ENCODE assay signal across 1 cellular context in the genomic region with DNA sequence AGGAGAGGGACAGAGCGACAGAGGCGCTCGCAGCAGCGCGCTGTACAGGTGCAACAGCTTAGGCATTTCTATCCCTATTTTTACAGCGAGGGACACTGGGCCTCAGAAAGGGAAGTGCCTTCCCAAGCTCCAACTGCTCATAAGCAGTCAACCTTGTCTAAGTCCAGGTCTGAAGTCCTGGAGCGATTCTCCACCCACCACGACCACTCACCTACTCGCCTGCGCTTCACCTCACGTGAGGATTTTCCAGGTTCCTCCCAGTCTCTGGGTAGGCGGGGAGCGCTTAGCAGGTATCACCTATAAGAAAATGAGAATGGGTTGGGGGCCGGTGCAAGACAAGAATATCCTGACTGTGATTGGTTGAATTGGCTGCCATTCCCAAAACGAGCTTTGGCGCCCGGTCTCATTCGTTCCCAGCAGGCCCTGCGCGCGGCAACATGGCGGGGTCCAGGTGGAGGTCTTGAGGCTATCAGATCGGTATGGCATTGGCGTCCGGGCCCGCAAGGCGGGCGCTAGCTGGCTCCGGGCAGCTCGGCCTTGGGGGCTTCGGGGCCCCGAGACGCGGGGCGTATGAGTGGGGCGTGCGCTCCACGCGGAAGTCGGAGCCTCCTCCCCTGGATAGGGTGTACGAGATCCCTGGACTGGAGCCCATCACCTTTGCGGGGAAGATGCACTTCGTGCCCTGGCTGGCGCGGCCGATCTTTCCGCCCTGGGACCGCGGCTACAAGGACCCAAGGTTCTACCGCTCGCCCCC.
TF ChIP-seq lines count a peak whose summit lies in the region.

Gene CYB5RL (minus strand): TSS at position 266 of the 754 bp plus-strand sequence. CDS start 4,414 bp downstream, outside the sequence.
Gene MRPL37 (plus strand): TSS at position 403 of the 754 bp plus-strand sequence. CDS start 77 bp downstream, at position 480.

TF ChIP-seq in K562, 482 proteins besides CTCF, POLR2A, EP300 and RAD21 (continued from another document and continues in another):
- TF ChIP-seq ZNF644 (tag; IDR thresholded peaks at IDR 0.05; ENCODE audit: low read depth) (no peak), RNF219 (CRISPR knock-in tag; IDR thresholded peaks at IDR 0.05) (no peak), SAFB2 (IDR thresholded peaks at IDR 0.05; ENCODE audit: borderline replicate concordance, low read depth, low read length, severe bottlenecking) (no peak), ZNF134 (CRISPR knock-in tag; conservative IDR thresholded peaks at IDR 0.05) (0 out of 2 replicates have a peak, but pooled peaks have one; percentile 18), TAF7 (tag; IDR thresholded peaks at IDR 0.05) (peak; percentile 84), CSDE1 (IDR thresholded peaks at IDR 0.05) (no peak), RNF2 (IDR thresholded peaks at IDR 0.05) (0 out of 2 replicates have a peak, but pooled peaks have one; percentile 16), NR2C1 (IDR thresholded peaks at IDR 0.05) (no peak), NR2C1 (tag; IDR thresholded peaks at IDR 0.05) (no peak), YY1 (IDR thresholded peaks at IDR 0.05; ENCODE audit: borderline replicate concordance in 1 of 3, control insufficient read depth in 1 of 3, extremely low read depth in 1 of 3, insufficient read depth in 3 of 3, insufficient read length in 1 of 3, insufficient replicate concordance in 2 of 3, low read depth in 1 of 3, low read length in 2 of 3) (peak; percentile 82 to 98 (median 94)), LEF1 (IDR thresholded peaks at IDR 0.05) (no peak), SETDB1 (IDR thresholded peaks at IDR 0.05; ENCODE audit: low read length) (no peak), ZZZ3 (IDR thresholded peaks at IDR 0.05) (no peak), NBN (IDR thresholded peaks at IDR 0.05; ENCODE audit: low read depth) (no peak; the same call in 1 of the 2 replicates), ZBTB7A (IDR thresholded peaks at IDR 0.05; ENCODE audit: borderline replicate concordance, control insufficient read depth, low read depth, low read length) (peak; percentile 16; the same call in 1 of the 2 replicates), FOXP4 (CRISPR knock-in tag; IDR thresholded peaks at IDR 0.05; ENCODE audit: borderline replicate concordance) (no peak), JUN (IDR thresholded peaks at IDR 0.05; ENCODE audit: borderline replicate concordance, low read depth, low read length) (0 out of 2 replicates have a peak, but pooled peaks have one; percentile 38), JUN (CRISPR knock-in tag; IDR thresholded peaks at IDR 0.05; ENCODE audit: borderline replicate concordance) (no peak), TOE1 (IDR thresholded peaks at IDR 0.05; ENCODE audit: borderline replicate concordance) (0 out of 2 replicates have a peak, but pooled peaks have one; percentile 38), TOE1 (CRISPR knock-in tag; IDR thresholded peaks at IDR 0.05; ENCODE audit: borderline replicate concordance, low read depth) (no peak), DIDO1 (tag; IDR thresholded peaks at IDR 0.05; ENCODE audit: low read depth) (peak; percentile 90), RBM25 (IDR thresholded peaks at IDR 0.05; ENCODE audit: low read depth, low read length, severe bottlenecking) (peak; percentile 97), RB1 (IDR thresholded peaks at IDR 0.05; ENCODE audit: low read depth) (peak; percentile 94), ATF7 (IDR thresholded peaks at IDR 0.05) (peak; percentile 65), ZNF384 (IDR thresholded peaks at IDR 0.05; ENCODE audit: low read depth, low read length) (no peak), ZBED1 (IDR thresholded peaks at IDR 0.05) (0 out of 2 replicates have a peak, but pooled peaks have one; percentile 17), ZNF347 (CRISPR knock-in tag; IDR thresholded peaks at IDR 0.05; ENCODE audit: low read depth) (no peak), RFX1 (IDR thresholded peaks at IDR 0.05) (no peak), ZNF639 (CRISPR knock-in tag; conservative IDR thresholded peaks at IDR 0.05 in 1 of 2, IDR thresholded peaks at IDR 0.05 in 1 of 2) (no peak), SMAD1 (IDR thresholded peaks at IDR 0.05; ENCODE audit: low read depth, low read length, partially characterized antibody) (peak; percentile 33), RFX7 (CRISPR knock-in tag; IDR thresholded peaks at IDR 0.05) (no peak), MAZ (CRISPR knock-in tag; conservative IDR thresholded peaks at IDR 0.05 in 1 of 2, IDR thresholded peaks at IDR 0.05 in 1 of 2) (0 out of 4 replicates have a peak, but pooled peaks of 1 of the 2 experiments have one; percentile 53), PHF8 (IDR thresholded peaks at IDR 0.05; ENCODE audit: borderline replicate concordance, low read length) (peak; percentile 98), NFRKB (IDR thresholded peaks at IDR 0.05; ENCODE audit: low read depth) (peak; percentile 94), NFE2 (IDR thresholded peaks at IDR 0.05; ENCODE audit: low read depth) (no peak; the same call in 1 of the 2 replicates), ZBTB17 (CRISPR knock-in tag; IDR thresholded peaks at IDR 0.05) (0 out of 2 replicates have a peak, but pooled peaks have one; percentile 47), STAT5A (IDR thresholded peaks at IDR 0.05; ENCODE audit: borderline replicate concordance, low read length) (no peak), ZNF764 (CRISPR knock-in tag; IDR thresholded peaks at IDR 0.05; ENCODE audit: low read depth) (no peak), L3MBTL2 (IDR thresholded peaks at IDR 0.05) (peak; percentile 53), TFAP4 (CRISPR knock-in tag; IDR thresholded peaks at IDR 0.05; ENCODE audit: borderline replicate concordance) (peak; percentile 92), ZNF785 (CRISPR knock-in tag; IDR thresholded peaks at IDR 0.05) (no peak), CCNT2 (IDR thresholded peaks at IDR 0.05; ENCODE audit: borderline replicate concordance, extremely low read depth, insufficient read length, low read depth, low read length) (peak; percentile 60), ILF3 (IDR thresholded peaks at IDR 0.05; ENCODE audit: borderline replicate concordance) (peak; percentile 43; the same call in 1 of the 2 replicates), ZBTB11 (CRISPR knock-in tag; IDR thresholded peaks at IDR 0.05) (no peak)
- TF ChIP-seq, protein P1, sequence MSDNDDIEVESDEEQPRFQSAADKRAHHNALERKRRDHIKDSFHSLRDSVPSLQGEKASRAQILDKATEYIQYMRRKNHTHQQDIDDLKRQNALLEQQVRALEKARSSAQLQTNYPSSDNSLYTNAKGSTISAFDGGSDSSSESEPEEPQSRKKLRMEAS (CRISPR knock-in tag; IDR thresholded peaks at IDR 0.05): no peak; the same call in 1 of the 2 replicates
- TF ChIP-seq, protein P2, sequence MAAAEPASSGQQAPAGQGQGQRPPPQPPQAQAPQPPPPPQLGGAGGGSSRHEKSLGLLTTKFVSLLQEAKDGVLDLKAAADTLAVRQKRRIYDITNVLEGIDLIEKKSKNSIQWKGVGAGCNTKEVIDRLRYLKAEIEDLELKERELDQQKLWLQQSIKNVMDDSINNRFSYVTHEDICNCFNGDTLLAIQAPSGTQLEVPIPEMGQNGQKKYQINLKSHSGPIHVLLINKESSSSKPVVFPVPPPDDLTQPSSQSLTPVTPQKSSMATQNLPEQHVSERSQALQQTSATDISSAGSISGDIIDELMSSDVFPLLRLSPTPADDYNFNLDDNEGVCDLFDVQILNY (CRISPR knock-in tag; IDR thresholded peaks at IDR 0.05): 0 out of 2 replicates have a peak, but pooled peaks have one; percentile 82
- TF ChIP-seq, protein P3, sequence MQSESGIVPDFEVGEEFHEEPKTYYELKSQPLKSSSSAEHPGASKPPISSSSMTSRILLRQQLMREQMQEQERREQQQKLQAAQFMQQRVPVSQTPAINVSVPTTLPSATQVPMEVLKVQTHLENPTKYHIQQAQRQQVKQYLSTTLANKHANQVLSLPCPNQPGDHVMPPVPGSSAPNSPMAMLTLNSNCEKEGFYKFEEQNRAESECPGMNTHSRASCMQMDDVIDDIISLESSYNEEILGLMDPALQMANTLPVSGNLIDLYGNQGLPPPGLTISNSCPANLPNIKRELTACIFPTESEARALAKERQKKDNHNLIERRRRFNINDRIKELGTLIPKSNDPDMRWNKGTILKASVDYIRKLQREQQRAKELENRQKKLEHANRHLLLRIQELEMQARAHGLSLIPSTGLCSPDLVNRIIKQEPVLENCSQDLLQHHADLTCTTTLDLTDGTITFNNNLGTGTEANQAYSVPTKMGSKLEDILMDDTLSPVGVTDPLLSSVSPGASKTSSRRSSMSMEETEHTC (IDR thresholded peaks at IDR 0.05): peak; percentile 23; the same call in 1 of the 2 replicates
- TF ChIP-seq, protein P4, sequence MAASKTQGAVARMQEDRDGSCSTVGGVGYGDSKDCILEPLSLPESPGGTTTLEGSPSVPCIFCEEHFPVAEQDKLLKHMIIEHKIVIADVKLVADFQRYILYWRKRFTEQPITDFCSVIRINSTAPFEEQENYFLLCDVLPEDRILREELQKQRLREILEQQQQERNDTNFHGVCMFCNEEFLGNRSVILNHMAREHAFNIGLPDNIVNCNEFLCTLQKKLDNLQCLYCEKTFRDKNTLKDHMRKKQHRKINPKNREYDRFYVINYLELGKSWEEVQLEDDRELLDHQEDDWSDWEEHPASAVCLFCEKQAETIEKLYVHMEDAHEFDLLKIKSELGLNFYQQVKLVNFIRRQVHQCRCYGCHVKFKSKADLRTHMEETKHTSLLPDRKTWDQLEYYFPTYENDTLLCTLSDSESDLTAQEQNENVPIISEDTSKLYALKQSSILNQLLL (CRISPR knock-in tag; IDR thresholded peaks at IDR 0.05; ENCODE audit: borderline replicate concordance): no peak
- TF ChIP-seq, protein P5, sequence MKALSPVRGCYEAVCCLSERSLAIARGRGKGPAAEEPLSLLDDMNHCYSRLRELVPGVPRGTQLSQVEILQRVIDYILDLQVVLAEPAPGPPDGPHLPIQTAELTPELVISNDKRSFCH (CRISPR knock-in tag; IDR thresholded peaks at IDR 0.05): no peak
- TF ChIP-seq, protein P5 (tag; IDR thresholded peaks at IDR 0.05): 0 out of 2 replicates have a peak, but pooled peaks have one; percentile 33
